In genomic region chr1:245310605-245311531, GRCh38 we compare ENCODE assay signal across 7 cellular contexts.
DNase-seq lines count a peak whose midpoint lies in the region; ATAC-seq and TF ChIP-seq lines count a peak whose summit lies in the region.

No MANE protein-coding gene starts in this region.

- peak overlapping the region; percentile 20 for H3K27ac Mint-ChIP-seq in type B pancreatic cell

- H3K4me1 Mint-ChIP-seq in type B pancreatic cell (ENCODE audit: unreplicated experiment) = peaks cover 27% of the 10 kb centered on the region

- POLR2A ChIA-PET in OCI-LY7 (lab: Charles Lee) = interaction anchor here (0.6 kb wide), 1 partner anchor 279 kb away, joined by 5 read pairs; no protein-coding TSS in a partner anchor

- no peaks in the 10 kb centered on the region for H3K9me2 ChIP-seq in OCI-LY7 (ENCODE audit: insufficient read depth, low read length)

- no peak for TF ChIP-seq POLR2A in esophagus squamous epithelium (IDR thresholded peaks at IDR 0.05)

- H3K9me3 ChIP-seq in OCI-LY7 (ENCODE audit: low read length) = no peaks in the 10 kb centered on the region
- no peaks in the 10 kb centered on the region for H3K9me3 ChIP-seq in esophagus squamous epithelium

- H3K4me3 Mint-ChIP-seq in type B pancreatic cell = peak overlapping the region; percentile 58

- H3K27me3 Mint-ChIP-seq in type B pancreatic cell = peaks cover 12% of the 10 kb centered on the region

- H3K36me3 Mint-ChIP-seq in type B pancreatic cell = peaks cover 3% of the 10 kb centered on the region

- H3K4me1 ChIP-seq in OCI-LY7 (ENCODE audit: insufficient read depth, low read length, poor library complexity, severe bottlenecking) = no peaks in the 10 kb centered on the region
- H3K4me1 ChIP-seq in foreskin keratinocyte = no peaks in the 10 kb centered on the region
- peaks cover 0 to 6% (median 0%) of the 10 kb centered on the region in 3 donors for H3K4me1 ChIP-seq in esophagus squamous epithelium

- no peaks in the 10 kb centered on the region for H3K27me3 ChIP-seq in foreskin keratinocyte
- no peaks in the 10 kb centered on the region for H3K27me3 ChIP-seq in esophagus squamous epithelium

- peaks cover 6% of the 10 kb centered on the region for H3K9me3 Mint-ChIP-seq in type B pancreatic cell

- intact Hi-C loops in OCI-LY7 (cut with micrococcal nuclease; ENCODE audit: unreplicated experiment) (no loop called here), esophagus squamous epithelium (cut with DNase I) (no loop called here)

- CTCF ChIA-PET in OCI-LY7 (lab: Charles Lee; ENCODE audit: unreplicated experiment) = interaction anchor here (0.5 to 1.7 kb wide), 2 partner anchors 40 to 154 kb away, joined by 4 to 9 read pairs; no protein-coding TSS in a partner anchor

- H3K79me2 ChIP-seq in OCI-LY7 (ENCODE audit: insufficient read depth, low read depth, low read length) = no peaks in the 10 kb centered on the region

- ATAC-seq in GM18858 (IDR thresholded peaks at IDR 0.05; ENCODE audit: unreplicated experiment) (peak; percentile 45), HG02759 (IDR thresholded peaks at IDR 0.05; ENCODE audit: unreplicated experiment) (peak; percentile 65), foreskin keratinocyte (peak; percentile 50), GM18873 (IDR thresholded peaks at IDR 0.05; ENCODE audit: low FRiP score, unreplicated experiment) (no peak)

- DNase-seq in OCI-LY7 (ENCODE audit: low spot score) (peak; percentile 4), foreskin keratinocyte (no peak), type B pancreatic cell (ENCODE audit: extremely low spot score, unreplicated experiment) (no peak), esophagus squamous epithelium (lab: John Stamatoyannopoulos, UW) (no peak)

- H2AFZ ChIP-seq in OCI-LY7 (ENCODE audit: low read length) = no peak overlapping the region

- H4K20me1 ChIP-seq in OCI-LY7 (ENCODE audit: insufficient read depth, low read length) = no peaks in the 10 kb centered on the region

- no peaks in the 10 kb centered on the region for H3K36me3 ChIP-seq in OCI-LY7 (ENCODE audit: insufficient read depth, low read length)
- no peaks in the 10 kb centered on the region for H3K36me3 ChIP-seq in esophagus squamous epithelium

- TF ChIP-seq CTCF in OCI-LY7 (conservative IDR thresholded peaks at IDR 0.05; ENCODE audit: low read length) = no peak
- no peak for TF ChIP-seq CTCF in foreskin keratinocyte (conservative IDR thresholded peaks at IDR 0.05)
- no peak for TF ChIP-seq CTCF in type B pancreatic cell (conservative IDR thresholded peaks at IDR 0.05)
- TF ChIP-seq CTCF in esophagus squamous epithelium (IDR thresholded peaks at IDR 0.05) = no peak

- 46 to 49% methylated on average over 12 to 21 of the region's 21 CpGs for WGBS in esophagus squamous epithelium, 2 donors

- H3K27ac ChIP-seq in OCI-LY7 (ENCODE audit: low read depth, low read length, poor library complexity, severe bottlenecking) (no peak overlapping the region), foreskin keratinocyte (no peak overlapping the region), esophagus squamous epithelium (no peak overlapping the region)

- no TSS peak for BruUV-seq in OCI-LY7 (replicated peaks; lab: Mats Ljungman, UMichigan)

- H3K4me2 ChIP-seq in OCI-LY7 (ENCODE audit: low read length) = no peak overlapping the region

- H3K4me3 ChIP-seq in OCI-LY7 (ENCODE audit: low read depth, low read length, poor library complexity, severe bottlenecking) = no peak overlapping the region
- H3K4me3 ChIP-seq in esophagus squamous epithelium = no peak overlapping the region
